ENCODE assay signal across 12 cellular contexts in the genomic region with DNA sequence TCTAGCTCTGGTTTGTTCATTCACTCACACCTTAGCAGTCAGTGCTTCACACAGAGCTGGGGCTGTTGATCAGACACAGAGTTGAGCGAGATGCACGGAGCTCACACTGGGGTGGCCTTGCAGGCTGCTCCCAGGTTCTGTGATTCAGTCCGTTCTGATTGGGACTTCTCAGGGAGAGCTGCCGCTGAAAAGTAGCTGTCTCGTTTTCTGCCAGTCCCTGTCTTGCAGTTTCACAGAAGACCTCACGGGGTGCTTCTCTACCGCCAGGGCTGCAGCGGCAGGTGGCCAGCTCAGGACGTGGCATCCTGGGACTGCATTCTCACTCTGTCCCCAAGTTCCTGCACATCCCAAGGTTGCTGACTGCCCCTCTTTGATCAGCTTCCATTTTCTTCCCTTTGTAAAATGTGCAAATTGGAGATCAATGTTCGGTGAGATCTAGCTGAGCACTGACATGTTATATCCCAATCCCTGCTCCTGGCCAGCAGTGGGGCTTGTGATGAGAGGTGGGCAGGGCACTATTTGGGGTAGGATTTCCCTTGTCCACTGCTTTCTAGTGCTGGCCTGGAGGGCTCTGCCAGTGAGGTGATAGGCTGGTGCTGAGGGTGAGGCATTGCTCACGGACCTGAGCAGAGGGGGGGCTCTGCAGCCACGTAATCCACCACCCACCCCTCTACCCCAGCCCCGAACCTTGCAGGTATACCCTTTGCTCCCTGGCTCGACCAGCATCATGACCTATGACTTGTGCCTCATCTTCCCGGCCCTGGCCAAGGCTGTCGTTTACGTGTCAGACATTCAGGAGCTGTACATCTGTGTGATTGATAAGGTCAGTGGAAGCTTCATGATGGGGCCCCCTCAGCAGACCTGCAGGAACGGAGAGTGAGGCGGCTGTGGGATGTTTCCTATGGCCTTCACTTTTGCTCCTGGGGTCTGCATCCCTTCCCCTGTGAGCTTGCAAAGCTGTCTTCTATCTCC. TPM values are rescaled to one million over a fixed set of nuclear protein-coding genes. Genes with fewer than 3 reads are reported as not detected.
DNase-seq lines count a peak whose midpoint lies in the region; ATAC-seq and TF ChIP-seq lines count a peak whose summit lies in the region.
"Had no signal": no experiment of that assay in that cellular context is flagged by ENCODE, and none has a peak within 500 bp of the region (broad histone marks: within the 10 kb centered on the region; RNA-seq: fewer than 3 reads in every experiment).

No MANE protein-coding gene starts in this region.

- peak; percentile 71 for ATAC-seq in GM23338
- ATAC-seq: activated CD8-positive, alpha-beta T cell treated with anti-CD3 and anti-CD28 coated beads, Interleukin-2, amount 10 ng/mL, durations not matched to agents 7 days and 5 days had no signal

- no peak overlapping the region for H3K27ac Mint-ChIP-seq in GM23338
- H3K27ac Mint-ChIP-seq: activated CD8-positive, alpha-beta T cell treated with anti-CD3 and anti-CD28 coated beads, Interleukin-2, amount 10 ng/mL, durations not matched to agents 7 days and 5 days; CD4-positive, alpha-beta memory T cell had no signal

- H3K79me2 ChIP-seq in GM23338 (replicated peaks; ENCODE audit: insufficient read depth): no peaks in the 10 kb centered on the region

- DNase-seq in GM23338 (ENCODE audit: low spot score) (peak; percentile 74), SK-MEL-5 (ENCODE audit: low read depth, low spot score) (peak; percentile 47), foreskin fibroblast (peak in 1 of 2 donors; percentile 41), GOT3 (lab: John Stamatoyannopoulos, UW) (no peak), caudate nucleus (lab: John Stamatoyannopoulos, UW) (no peak), NCI-H1417 treated with DMSO at 0.1 percent for 48 hours (lab: John Stamatoyannopoulos, UW) (no peak), Ammon's horn (ENCODE audit: low spot score) (no peak)
- DNase-seq: activated CD8-positive, alpha-beta T cell treated with anti-CD3 and anti-CD28 coated beads, Interleukin-2, amount 10 ng/mL, durations not matched to agents 7 days and 5 days; CD4-positive, alpha-beta memory T cell; NCI-H1694 treated with DMSO at 0.1 percent for 48 hours; SHP77 treated with DMSO at 0.1 percent for 48 hours had no signal

- no peaks in the 10 kb centered on the region for H3F3A ChIP-seq in GM23338 (replicated peaks; ENCODE audit: low read depth)

- H3K27me3 ChIP-seq in GM23338 (ENCODE audit: insufficient read depth): peaks cover 11% of the 10 kb centered on the region

- TF ChIP-seq CTCF in 22Rv1 (IDR thresholded peaks at IDR 0.05) (peak; percentile 49), GM23338 (conservative IDR thresholded peaks at IDR 0.05; ENCODE audit: low read depth in 2 of 2) (peak; percentile 35 to 43), foreskin fibroblast (IDR thresholded peaks at IDR 0.05; ENCODE audit: low read depth, low read length) (peak; percentile 6)

- peaks cover 4% of the 10 kb centered on the region; the same call in 1 of the 3 replicates for H3K36me3 Mint-ChIP-seq in GM23338 (ENCODE audit: low read depth)
- H3K36me3 Mint-ChIP-seq: CD4-positive, alpha-beta memory T cell had no signal

- no peaks in the 10 kb centered on the region; the same call in 1 of the 2 replicates for H3K4me1 ChIP-seq in GM23338 (ENCODE audit: insufficient read depth)

- H3K4me3 ChIP-seq in GM23338 (no peak overlapping the region), foreskin fibroblast (ENCODE audit: low read depth in 1 of 2, low read length in 2 of 2) (no peak overlapping the region)

- no peak overlapping the region for H3K27ac ChIP-seq in 22Rv1
- H3K27ac ChIP-seq in GM23338 (ENCODE audit: low read depth): no peak overlapping the region
- H3K27ac ChIP-seq in caudate nucleus (ENCODE audit: low read depth, low read length): no peak overlapping the region

- 0 out of 3 replicates have a peak, but pooled peaks cover 5% of the 10 kb centered on the region for H3K4me1 Mint-ChIP-seq in GM23338

- in situ Hi-C loops in SK-MEL-5 (cut with HindIII; ENCODE audit: low pct_unique_long_range_greater_than_20kb, low sequenced_read_pairs): no loop called here

- no peaks in the 10 kb centered on the region for H3K9me2 ChIP-seq in GM23338 (ENCODE audit: insufficient read depth)

- H3K36me3 ChIP-seq in GM23338 (ENCODE audit: insufficient read depth): no peaks in the 10 kb centered on the region

- H3K9me3 Mint-ChIP-seq in GM23338: peaks cover 14% of the 10 kb centered on the region

- no peak overlapping the region for H2AFZ ChIP-seq in GM23338

- H3K4me2 ChIP-seq in GM23338: no peak overlapping the region

- peaks cover 12% of the 10 kb centered on the region for H3K27me3 Mint-ChIP-seq in GM23338 (ENCODE audit: insufficient read depth, low read depth, poor library complexity)

- H4K20me1 ChIP-seq in GM23338 (replicated peaks; ENCODE audit: insufficient read depth): no peaks in the 10 kb centered on the region

- no peak overlapping the region for H3K4me3 Mint-ChIP-seq in GM23338
- H3K4me3 Mint-ChIP-seq: activated CD8-positive, alpha-beta T cell treated with anti-CD3 and anti-CD28 coated beads, Interleukin-2, amount 10 ng/mL, durations not matched to agents 7 days and 5 days; CD4-positive, alpha-beta memory T cell had no signal

TF ChIP-seq in GM23338, 12 proteins besides CTCF, POLR2A, EP300 and RAD21:
- no peak for TF ChIP-seq ZNF114 (CRISPR knock-in tag; IDR thresholded peaks at IDR 0.05)
- TF ChIP-seq JUNB (IDR thresholded peaks at IDR 0.05; ENCODE audit: unreplicated experiment): no peak
- TF ChIP-seq, protein P1, sequence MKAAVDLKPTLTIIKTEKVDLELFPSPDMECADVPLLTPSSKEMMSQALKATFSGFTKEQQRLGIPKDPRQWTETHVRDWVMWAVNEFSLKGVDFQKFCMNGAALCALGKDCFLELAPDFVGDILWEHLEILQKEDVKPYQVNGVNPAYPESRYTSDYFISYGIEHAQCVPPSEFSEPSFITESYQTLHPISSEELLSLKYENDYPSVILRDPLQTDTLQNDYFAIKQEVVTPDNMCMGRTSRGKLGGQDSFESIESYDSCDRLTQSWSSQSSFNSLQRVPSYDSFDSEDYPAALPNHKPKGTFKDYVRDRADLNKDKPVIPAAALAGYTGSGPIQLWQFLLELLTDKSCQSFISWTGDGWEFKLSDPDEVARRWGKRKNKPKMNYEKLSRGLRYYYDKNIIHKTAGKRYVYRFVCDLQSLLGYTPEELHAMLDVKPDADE (IDR thresholded peaks at IDR 0.05): no peak
- TF ChIP-seq EZH2 (IDR thresholded peaks at IDR 0.05; ENCODE audit: low read depth, unreplicated experiment): no peak
- TF ChIP-seq EZH2phosphoT487 (IDR thresholded peaks at IDR 0.05; ENCODE audit: unreplicated experiment): no peak
- TF ChIP-seq ZNF331 (CRISPR knock-in tag; IDR thresholded peaks at IDR 0.05; ENCODE audit: low read depth): no peak
- no peak for TF ChIP-seq STAT1 (IDR thresholded peaks at IDR 0.05; ENCODE audit: unreplicated experiment)

RNA-seq across cellular contexts. Expression of a gene that starts 5.3 kb away (rescaled TPM):
- total RNA-seq in GM23338 (2014; rRNA removed; shearing (Covaris generic)): 4.0 and 4.1 TPM in 2 replicates
- 1.8 and 3.0 TPM in 2 replicates for polyA plus RNA-seq in GM23338 (2016; fragmentation: Nextera tagmentation; extraction: Ambion mirVana)
- 9.4 and 10.7 TPM in 2 replicates for total RNA-seq in SK-MEL-5 (2014; rRNA removed; shearing (Covaris generic))
- polyA plus RNA-seq in SK-MEL-5 (2015; cell fraction: cytosol; rRNA removed): 7.4 and 8.3 TPM in 2 replicates
- 32.1 and 35.8 TPM in 2 replicates for polyA plus RNA-seq in SK-MEL-5 (2015; cell fraction: nucleus; rRNA removed)

RNA-seq across cellular contexts. Expression of a gene that starts 43.8 kb away (rescaled TPM):
- 27.1 and 28.8 TPM in 2 replicates for total RNA-seq in GM23338 (2014; rRNA removed; shearing (Covaris generic))
- 42.9 and 43.0 TPM in 2 replicates for polyA plus RNA-seq in GM23338 (2016; fragmentation: Nextera tagmentation; extraction: Ambion mirVana)
- total RNA-seq in SK-MEL-5 (2014; rRNA removed; shearing (Covaris generic)): 104 and 106 TPM in 2 replicates
- 80.6 and 89.1 TPM in 2 replicates for polyA plus RNA-seq in SK-MEL-5 (2015; cell fraction: cytosol; rRNA removed)
- polyA plus RNA-seq in SK-MEL-5 (2015; cell fraction: nucleus; rRNA removed): 34.7 and 43.2 TPM in 2 replicates

Comparison
In these comparisons a context has a peak if more than half of its experiments do, and no peak if none do; other contexts are left out.
1. DNase-seq: peak in GM23338 (single experiment) and SK-MEL-5 (single experiment); none in GOT3 (single experiment), caudate nucleus (0 of 61), NCI-H1417 treated with DMSO at 0.1 percent for 48 hours (single experiment) and Ammon's horn (single experiment).
2. Peak in every context shown above with its lines, with median percentiles within 50 percentile points of each other: CTCF ChIP-seq.